ENCODE assay signal across 8 cellular contexts in genomic region chr9:120712539-120713031, GRCh38. TPM values are rescaled to one million over a fixed set of nuclear protein-coding genes. Genes with fewer than 3 reads are reported as not detected.
DNase-seq lines count a peak whose midpoint lies in the region; ATAC-seq and TF ChIP-seq lines count a peak whose summit lies in the region.

No MANE protein-coding gene starts in this region.

- no peak for ATAC-seq in GM18505 (IDR thresholded peaks at IDR 0.05; ENCODE audit: unreplicated experiment)

- TF ChIP-seq POLR2A in suprapubic skin (IDR thresholded peaks at IDR 0.05), result no peak
- TF ChIP-seq POLR2A in GM18505 (IDR thresholded peaks at IDR 0.05; ENCODE audit: borderline replicate concordance, extremely low read depth, insufficient read depth, insufficient read length), result no peak

- H3K4me3 ChIP-seq in liver (ENCODE audit: low read depth in 1 of 3, low read length in 3 of 3) (peak overlapping the region; percentile 79 to 91 (median 85)), suprapubic skin (peak overlapping the region; percentile 84)

- H3K9ac ChIP-seq in liver (ENCODE audit: low read depth in 1 of 2, low read length in 2 of 2), result peak overlapping the region; percentile 80 to 95

- H3K27ac ChIP-seq in liver (ENCODE audit: low read depth in 1 of 2, low read length in 2 of 2), result peak overlapping the region; percentile 86 to 87
- peak overlapping the region; percentile 91 for H3K27ac ChIP-seq in suprapubic skin

- H3K36me3 Mint-ChIP-seq in T-helper 2 cell treated with Interferon-gamma antibody and Interleukin-4, amounts not matched to agents 5 μg/mL and 100 μg/mL, for 36 hours (ENCODE audit: low read depth), result peaks cover 10% of the 10 kb centered on the region
- peaks cover under 1% of the 10 kb centered on the region for H3K36me3 Mint-ChIP-seq in activated naive CD8-positive, alpha-beta T cell treated with anti-CD3 and anti-CD28 coated beads for 36 hours

- no peaks in the 10 kb centered on the region for H3K9me3 Mint-ChIP-seq in T-helper 2 cell treated with Interferon-gamma antibody and Interleukin-4, amounts not matched to agents 5 μg/mL and 100 μg/mL, for 36 hours
- no peaks in the 10 kb centered on the region for H3K9me3 Mint-ChIP-seq in activated naive CD8-positive, alpha-beta T cell treated with anti-CD3 and anti-CD28 coated beads for 36 hours

- 10% methylated on average over 4 of the region's 4 CpGs for WGBS in liver
- 21% methylated on average over 4 of the region's 4 CpGs for WGBS in suprapubic skin

- peaks cover 40% of the 10 kb centered on the region for H3K4me1 Mint-ChIP-seq in T-helper 2 cell treated with Interferon-gamma antibody and Interleukin-4, amounts not matched to agents 5 μg/mL and 100 μg/mL, for 36 hours (ENCODE audit: low read depth)
- H3K4me1 Mint-ChIP-seq in activated naive CD8-positive, alpha-beta T cell treated with anti-CD3 and anti-CD28 coated beads for 36 hours, result peaks cover 39% of the 10 kb centered on the region

- peaks cover 14 to 67% (median 32%) of the 10 kb centered on the region in 4 donors for H3K4me1 ChIP-seq in liver (ENCODE audit: control insufficient read depth in 4 of 4, insufficient read depth in 4 of 4, low read length in 3 of 4)
- H3K4me1 ChIP-seq in suprapubic skin, result peaks cover 67% of the 10 kb centered on the region

- H3K9me3 ChIP-seq in liver (ENCODE audit: control insufficient read depth in 4 of 4, low read length in 3 of 4), result no peaks in the 10 kb centered on the region
- H3K9me3 ChIP-seq in suprapubic skin, result no peaks in the 10 kb centered on the region

- no peak for DNase-seq in T-helper 2 cell treated with Interferon-gamma antibody and Interleukin-4, amounts not matched to agents 5 μg/mL and 100 μg/mL, for 36 hours (ENCODE audit: low spot score)
- DNase-seq in T-helper 2 cell (no peak), suprapubic skin (ENCODE audit: low spot score in 2 of 2) (no peak), NCI-H2107 treated with DMSO at 0.1 percent for 48 hours (lab: John Stamatoyannopoulos, UW; ENCODE audit: unreplicated experiment) (no peak)
- no peak for DNase-seq in activated naive CD8-positive, alpha-beta T cell treated with anti-CD3 and anti-CD28 coated beads for 36 hours
- no peak for DNase-seq in activated CD4-positive, alpha-beta T cell treated with anti-CD3 and anti-CD28 coated beads, Interleukin-2, amount 50 U/mL, for 1 hour

- no peak for TF ChIP-seq EP300 in suprapubic skin (IDR thresholded peaks at IDR 0.05)

- H3K27ac Mint-ChIP-seq in T-helper 2 cell treated with Interferon-gamma antibody and Interleukin-4, amounts not matched to agents 5 μg/mL and 100 μg/mL, for 36 hours, result peak overlapping the region; percentile 72
- peak overlapping the region; percentile 75 for H3K27ac Mint-ChIP-seq in activated naive CD8-positive, alpha-beta T cell treated with anti-CD3 and anti-CD28 coated beads for 36 hours

- peak overlapping the region; percentile 90 for H3K4me3 Mint-ChIP-seq in T-helper 2 cell treated with Interferon-gamma antibody and Interleukin-4, amounts not matched to agents 5 μg/mL and 100 μg/mL, for 36 hours
- peak overlapping the region; percentile 85 for H3K4me3 Mint-ChIP-seq in activated naive CD8-positive, alpha-beta T cell treated with anti-CD3 and anti-CD28 coated beads for 36 hours

- TF ChIP-seq RAD21 in liver (IDR thresholded peaks at IDR 0.05), result no peak

- no peaks in the 10 kb centered on the region for H3K36me3 ChIP-seq in liver (ENCODE audit: control insufficient read depth in 4 of 4, insufficient read depth in 3 of 4, low read depth in 1 of 4, low read length in 3 of 4)
- no peaks in the 10 kb centered on the region for H3K36me3 ChIP-seq in suprapubic skin

- no peaks in the 10 kb centered on the region for H3K27me3 Mint-ChIP-seq in T-helper 2 cell treated with Interferon-gamma antibody and Interleukin-4, amounts not matched to agents 5 μg/mL and 100 μg/mL, for 36 hours (ENCODE audit: low read depth)
- H3K27me3 Mint-ChIP-seq in activated naive CD8-positive, alpha-beta T cell treated with anti-CD3 and anti-CD28 coated beads for 36 hours, result no peaks in the 10 kb centered on the region

- H3K27me3 ChIP-seq in liver (ENCODE audit: control insufficient read depth in 4 of 4, insufficient read depth in 4 of 4, low read length in 3 of 4) (no peaks in the 10 kb centered on the region), suprapubic skin (no peaks in the 10 kb centered on the region)

- TF ChIP-seq CTCF in liver (IDR thresholded peaks at IDR 0.05; ENCODE audit: low read depth, low read length, missing input control) (no peak), suprapubic skin (IDR thresholded peaks at IDR 0.05) (no peak)

TF ChIP-seq in liver, 16 proteins besides CTCF, POLR2A, EP300 and RAD21:
- TF ChIP-seq FOXA2 (IDR thresholded peaks at IDR 0.05) (no peak), HNF4A (conservative IDR thresholded peaks at IDR 0.05) (peak; percentile 58 to 64), ZBTB33 (IDR thresholded peaks at IDR 0.05) (no peak)

RNA-seq across cellular contexts. Expression of gene MEGF9, which starts 1.7 kb away (rescaled TPM):
- total RNA-seq in activated naive CD8-positive, alpha-beta T cell treated with anti-CD3 and anti-CD28 coated beads for 36 hours, result 1 to 10 TPM; 3.8 to 3.9 TPM
- total RNA-seq in liver (10 to 100 TPM; 19.8 to 27.4 TPM), suprapubic skin (10 to 100 TPM; 33.6 to 58.1 (median 46.0) TPM)
- 10 to 100 TPM; 15.5 to 18.7 TPM for polyA plus RNA-seq in liver

Comparison
In these comparisons a context has a peak if more than half of its experiments do, and no peak if none do; other contexts are left out.
1. RNA of gene MEGF9, which starts 1.7 kb away (total RNA-seq): 33.6 to 58.1 TPM in suprapubic skin and 19.8 to 27.4 TPM in liver; 3.8 to 3.9 TPM in activated naive CD8-positive, alpha-beta T cell treated with anti-CD3 and anti-CD28 coated beads for 36 hours; every median in the first group is over 4 times any median in the second.